Comparison of ENCODE assay signal across 8 cellular contexts in the genomic region with DNA sequence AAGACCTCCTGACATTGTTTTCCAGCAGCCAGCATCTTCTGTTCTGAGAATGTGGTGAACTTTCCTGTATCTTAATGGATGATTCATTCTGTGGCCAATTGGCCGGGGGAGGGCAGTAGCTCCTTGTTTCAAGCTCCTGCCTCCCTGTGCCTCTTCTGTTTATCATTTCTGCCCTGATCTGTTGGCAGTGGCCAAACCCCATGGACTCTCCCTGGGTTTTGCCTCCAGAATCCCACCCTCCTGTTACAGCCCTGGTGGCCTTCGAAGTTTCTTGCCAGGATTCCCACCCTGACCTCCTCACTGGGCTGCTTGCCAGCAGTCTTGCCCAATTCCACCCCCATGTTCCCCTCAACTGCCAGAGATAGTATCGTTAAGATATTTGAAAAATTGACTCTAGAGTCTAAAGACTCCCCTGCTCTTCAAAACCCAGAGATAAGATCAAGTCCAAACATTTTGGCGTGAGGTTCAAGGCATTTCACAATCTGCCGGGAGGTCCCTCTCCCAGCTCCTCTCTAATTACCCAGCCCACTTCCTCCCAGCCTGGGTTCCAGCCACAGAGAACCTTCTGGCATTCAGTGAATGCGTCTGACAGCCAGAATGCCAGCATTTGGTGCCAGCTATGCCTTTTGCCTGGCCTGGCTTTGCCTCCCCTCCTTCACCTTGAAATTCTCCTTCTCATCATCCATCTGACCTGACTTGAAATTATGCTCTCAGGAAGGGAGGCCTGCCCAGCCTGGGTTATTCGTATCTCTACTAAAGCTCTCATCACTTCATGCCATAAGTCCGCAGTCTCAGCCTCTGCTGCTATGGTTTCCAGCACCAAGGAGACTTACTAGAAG. TPM values are rescaled to one million over a fixed set of nuclear protein-coding genes. Genes with fewer than 3 reads are reported as not detected.
A peak's percentile ranks its signal among the peaks of the same experiment; 100 is the strongest.
DNase-seq lines count a peak whose midpoint lies in the region; ATAC-seq and TF ChIP-seq lines count a peak whose summit lies in the region.

No MANE protein-coding gene starts in this region.

- peaks cover 19 to 25% of the 10 kb centered on the region in 2 donors for H3K4me1 Mint-ChIP-seq in natural killer cell treated with Interleukin-12 subunit alpha and Interleukin-12 subunit beta and Interleukin-15 and Interleukin-18, amount 100 ng/mL, for 72 hours (ENCODE audit: low read depth in 2 of 2)

- TF ChIP-seq CTCF in Peyer's patch (IDR thresholded peaks at IDR 0.05): no peak
- TF ChIP-seq CTCF in epithelial cell of esophagus (IDR thresholded peaks at IDR 0.05; ENCODE audit: insufficient read depth, low read depth, low read length, missing control alignments): peak; percentile 19

- peaks cover 0 to 4% of the 10 kb centered on the region in 2 donors for H3K27me3 Mint-ChIP-seq in natural killer cell treated with Interleukin-12 subunit alpha and Interleukin-12 subunit beta and Interleukin-15 and Interleukin-18, amount 100 ng/mL, for 72 hours

- DNase-seq in GM23248: peak; percentile 97
- DNase-seq in Peyer's patch: peak; percentile 26 to 73 (median 54)
- peak; percentile 72 for DNase-seq in epithelial cell of esophagus (ENCODE audit: low read depth)
- peak; percentile 76 for DNase-seq in natural killer cell treated with Interleukin-12 subunit alpha and Interleukin-12 subunit beta and Interleukin-15 and Interleukin-18, amount 100 ng/mL, for 72 hours (ENCODE audit: low spot score)
- DNase-seq in cerebellum (ENCODE audit: low spot score): no peak
- DNase-seq in NCI-H2107 (lab: John Stamatoyannopoulos, UW): no peak

- H3K9me3 ChIP-seq in GM23248 (ENCODE audit: low read depth): no peaks in the 10 kb centered on the region
- no peaks in the 10 kb centered on the region for H3K9me3 ChIP-seq in Peyer's patch

- H4K20me1 ChIP-seq in GM23248 (ENCODE audit: insufficient read depth): no peaks in the 10 kb centered on the region

- no peaks in the 10 kb centered on the region for H3K79me2 ChIP-seq in GM23248 (ENCODE audit: insufficient read depth)

- H3K9ac ChIP-seq in GM23248: peak overlapping the region; percentile 63

- no peaks in the 10 kb centered on the region for H3K36me3 Mint-ChIP-seq in natural killer cell treated with Interleukin-12 subunit alpha and Interleukin-12 subunit beta and Interleukin-15 and Interleukin-18, amount 100 ng/mL, for 72 hours

- H3K27me3 ChIP-seq in GM23248 (replicated peaks; ENCODE audit: insufficient read depth) (no peaks in the 10 kb centered on the region), Peyer's patch (no peaks in the 10 kb centered on the region)

- WGBS in GM23248 (ENCODE audit: low coverage in 1 of 2, low lambda C conversion rate in 2 of 2, missing lambda C conversion rate in 2 of 2), 2 experiments: 20 to 28% methylated on average over 8 of the region's 8 CpGs

- ATAC-seq in natural killer cell treated with Interleukin-12 subunit alpha and Interleukin-12 subunit beta and Interleukin-15 and Interleukin-18, amount 100 ng/mL, for 72 hours: peak; percentile 88 to 92
- ATAC-seq in HG03159 (IDR thresholded peaks at IDR 0.05; ENCODE audit: unreplicated experiment) (no peak), HG02623 (IDR thresholded peaks at IDR 0.05; ENCODE audit: unreplicated experiment) (no peak)

- peak overlapping the region; percentile 87 for H3K27ac ChIP-seq in GM23248
- H3K27ac ChIP-seq in Peyer's patch: peak overlapping the region; percentile 43 to 80 (median 64)

- H3F3A ChIP-seq in GM23248 (ENCODE audit: insufficient read depth): peaks cover 56% of the 10 kb centered on the region

- peak overlapping the region; percentile 84 for H3K4me3 Mint-ChIP-seq in natural killer cell treated with Interleukin-12 subunit alpha and Interleukin-12 subunit beta and Interleukin-15 and Interleukin-18, amount 100 ng/mL, for 72 hours

- peak overlapping the region; percentile 75 for H3K4me2 ChIP-seq in GM23248 (ENCODE audit: unreplicated experiment)

- peak overlapping the region; percentile 34 for H2AFZ ChIP-seq in GM23248

- H3K4me3 ChIP-seq in GM23248 (peak overlapping the region; percentile 38), Peyer's patch (no peak overlapping the region), epithelial cell of esophagus (ENCODE audit: low read length) (no peak overlapping the region)

- H3K36me3 ChIP-seq in GM23248 (ENCODE audit: low read depth): no peaks in the 10 kb centered on the region
- no peaks in the 10 kb centered on the region for H3K36me3 ChIP-seq in Peyer's patch

- in situ Hi-C loops in GM23248 (cut with MboI): no loop called here

- peak overlapping the region; percentile 93 to 99 for H3K27ac Mint-ChIP-seq in natural killer cell treated with Interleukin-12 subunit alpha and Interleukin-12 subunit beta and Interleukin-15 and Interleukin-18, amount 100 ng/mL, for 72 hours

- H3K4me1 ChIP-seq in GM23248 (ENCODE audit: insufficient read depth): peaks cover 50% of the 10 kb centered on the region
- peaks cover 0 to 6% (median 0%) of the 10 kb centered on the region in 4 donors for H3K4me1 ChIP-seq in Peyer's patch

- no peak for TF ChIP-seq POLR2A in Peyer's patch (IDR thresholded peaks at IDR 0.05)

- H3K9me3 Mint-ChIP-seq in natural killer cell treated with Interleukin-12 subunit alpha and Interleukin-12 subunit beta and Interleukin-15 and Interleukin-18, amount 100 ng/mL, for 72 hours: no peaks in the 10 kb centered on the region

- no peaks in the 10 kb centered on the region for H3K9me2 ChIP-seq in GM23248 (ENCODE audit: insufficient read depth)

RNA-seq across cellular contexts. Expression of a gene that starts 37.7 kb away (rescaled TPM):
- 464 and 477 TPM in 2 replicates for total RNA-seq in GM23248 (2014; rRNA removed; shearing (Covaris generic))
- 255 and 258 TPM in 2 replicates for polyA plus RNA-seq in GM23248 (2016; fragmentation: Nextera tagmentation; extraction: Ambion mirVana)
- total RNA-seq in Peyer's patch (100 to 1,000 TPM in 3 of 4 donors, 10 to 100 TPM in 1; 94.1 to 240 (median 128) TPM), cerebellum (53.3 TPM)
- 100 to 1,000 TPM in 1 of 2 donors, 10 to 100 TPM in 1; 75.8 to 103 TPM for total RNA-seq in natural killer cell treated with Interleukin-12 subunit alpha and Interleukin-12 subunit beta and Interleukin-15 and Interleukin-18, amount 100 ng/mL, for 72 hours

RNA-seq across cellular contexts. Expression of a gene that starts 39.9 kb away (rescaled TPM):
- 31.5 and 42.2 TPM in 2 replicates for total RNA-seq in GM23248 (2014; rRNA removed; shearing (Covaris generic))
- 35.0 and 37.1 TPM in 2 replicates for polyA plus RNA-seq in GM23248 (2016; fragmentation: Nextera tagmentation; extraction: Ambion mirVana)
- total RNA-seq in Peyer's patch (10 to 100 TPM in 3 of 4 donors, 1 to 10 TPM in 1; 9.1 to 25.6 (median 19.4) TPM), cerebellum (33.8 TPM)
- 10 to 100 TPM; 13.1 to 18.5 TPM for total RNA-seq in natural killer cell treated with Interleukin-12 subunit alpha and Interleukin-12 subunit beta and Interleukin-15 and Interleukin-18, amount 100 ng/mL, for 72 hours

Comparison
In these comparisons a context has a peak if more than half of its experiments do, and no peak if none do; other contexts are left out.
1. DNase-seq: peak in GM23248 (single experiment), Peyer's patch (3 of 3), epithelial cell of esophagus (single experiment) and natural killer cell treated with Interleukin-12 subunit alpha and Interleukin-12 subunit beta and Interleukin-15 and Interleukin-18, amount 100 ng/mL, for 72 hours (single experiment); none in cerebellum (single experiment) and NCI-H2107 (single experiment).
2. ATAC-seq: peak in natural killer cell treated with Interleukin-12 subunit alpha and Interleukin-12 subunit beta and Interleukin-15 and Interleukin-18, amount 100 ng/mL, for 72 hours (2 of 2); none in HG03159 (single experiment) and HG02623 (single experiment).